14 cellular contexts compared by ENCODE assay signal in the genomic region with DNA sequence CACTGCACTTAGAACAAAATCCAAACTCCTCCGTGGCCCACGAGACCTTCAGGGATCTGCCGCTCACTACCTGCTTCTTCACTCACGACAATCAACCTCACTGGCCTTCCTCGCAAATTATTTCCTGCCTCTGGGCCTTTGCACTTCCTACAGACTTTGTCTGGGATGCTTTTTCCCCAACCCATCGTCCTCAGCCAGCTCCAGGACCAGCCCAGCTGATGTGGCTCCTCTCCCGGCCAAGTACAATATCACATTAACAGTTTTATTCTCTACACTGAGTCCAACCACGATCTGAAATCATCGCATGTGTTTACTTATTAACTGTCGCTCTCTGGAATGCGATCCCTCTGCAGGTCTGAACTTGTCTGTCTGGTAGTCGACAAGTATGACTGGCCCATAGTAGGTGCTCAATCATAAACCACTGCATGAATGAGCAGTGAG. TPM values are rescaled to one million over a fixed set of nuclear protein-coding genes. Genes with fewer than 3 reads are reported as not detected.
DNase-seq lines count a peak whose midpoint lies in the region; ATAC-seq and TF ChIP-seq lines count a peak whose summit lies in the region.
"Had no signal": no experiment of that assay in that cellular context is flagged by ENCODE, and none has a peak within 500 bp of the region (broad histone marks: within the 10 kb centered on the region; RNA-seq: fewer than 3 reads in every experiment).

No MANE protein-coding gene starts in this region.

- TF ChIP-seq RAD21 in neural cell (conservative IDR thresholded peaks at IDR 0.05): no peak

- intact Hi-C loops in Panc1 (cut with micrococcal nuclease; ENCODE audit: unreplicated experiment): no loop called here

- H4K20me1 ChIP-seq in neural cell (ENCODE audit: insufficient read depth): no peaks in the 10 kb centered on the region

- H3K9me3 ChIP-seq in Panc1 (ENCODE audit: control insufficient read depth, insufficient read depth, low read depth, low read length): no peaks in the 10 kb centered on the region
- no peaks in the 10 kb centered on the region for H3K9me3 ChIP-seq in neural cell (ENCODE audit: low read length)

- H3K36me3 ChIP-seq in Panc1 (ENCODE audit: control insufficient read depth, insufficient read depth, low read length) (no peaks in the 10 kb centered on the region), neural cell (ENCODE audit: insufficient read depth, low read length) (no peaks in the 10 kb centered on the region)

- no peaks in the 10 kb centered on the region for H3F3A ChIP-seq in neural cell (ENCODE audit: insufficient read depth, low read length, poor library complexity, severe bottlenecking)

- no peak for TF ChIP-seq EP300 in neural cell (conservative IDR thresholded peaks at IDR 0.05; ENCODE audit: poor library complexity, severe bottlenecking)

- H3K4me3 ChIP-seq in Panc1 (ENCODE audit: low read depth in 2 of 2, low read length in 2 of 2) (no peak overlapping the region), neural cell (ENCODE audit: low read length) (no peak overlapping the region)

- DNase-seq in ELF-1 (ENCODE audit: low read depth, low spot score): peak; percentile 27
- no peak for DNase-seq in Panc1 (ENCODE audit: low read depth, low spot score)
- peak; percentile 39 for DNase-seq in epithelial cell of prostate (ENCODE audit: low read depth, low spot score)
- DNase-seq in NCI-H524 (lab: John Stamatoyannopoulos, UW): no peak
- DNase-seq in NCI-H82 treated with DMSO at 0.1 percent for 48 hours (lab: John Stamatoyannopoulos, UW; ENCODE audit: unreplicated experiment): no peak
- no peak for DNase-seq in NCI-H187 treated with DMSO at 0.1 percent for 48 hours (lab: John Stamatoyannopoulos, UW)
- no peak for DNase-seq in inferior parietal cortex (ENCODE audit: extremely low spot score)
- DNase-seq: activated CD4-positive, alpha-beta T cell treated with anti-CD3 and anti-CD28 coated beads for 36 hours; activated effector memory CD4-positive, alpha-beta T cell treated with anti-CD3 and anti-CD28 coated beads, Interleukin-2, amount 50 U/mL, for 16 hours; cortex of kidney; NCI-H1930; RPMI8226; stimulated activated naive CD4-positive, alpha-beta T cell treated with Interleukin-2 at 50 U/mL for 16 hours had no signal

- peaks cover 13% of the 10 kb centered on the region; the same call in 1 of the 2 replicates for H3K4me1 ChIP-seq in Panc1 (ENCODE audit: control insufficient read depth, insufficient read depth, low read length)

- no peaks in the 10 kb centered on the region for H3K79me2 ChIP-seq in neural cell (replicated peaks; ENCODE audit: insufficient read depth, low read length)

- no peak overlapping the region for H3K9ac ChIP-seq in neural cell (ENCODE audit: low read length)

- H2AFZ ChIP-seq in neural cell (ENCODE audit: low read depth, low read length): no peak overlapping the region

- in situ Hi-C loops in Panc1 (cut with HindIII; ENCODE audit: low pct_unique_long_range_greater_than_20kb, low sequenced_read_pairs): no loop called here

- TF ChIP-seq CTCF in Panc1 (IDR thresholded peaks at IDR 0.05) (no peak), neural cell (IDR thresholded peaks at IDR 0.05; ENCODE audit: poor library complexity, severe bottlenecking) (no peak)

- no peaks in the 10 kb centered on the region for H3K9me2 ChIP-seq in neural cell (ENCODE audit: insufficient read depth, low read length)

- BruUV-seq in Panc1 (replicated peaks; lab: Mats Ljungman, UMichigan): no TSS peak

- no peaks in the 10 kb centered on the region for H3K27me3 ChIP-seq in Panc1 (ENCODE audit: control insufficient read depth, insufficient read depth, low read length)
- H3K27me3 ChIP-seq in neural cell (ENCODE audit: insufficient read depth, low read depth, low read length): no peaks in the 10 kb centered on the region

- POLR2A ChIA-PET in Panc1 (lab: Charles Lee): interaction anchor here (0.6 kb wide), 1 partner anchor 209 kb away, joined by 3 read pairs; no protein-coding TSS in a partner anchor

- H3K27ac ChIP-seq in Panc1 (ENCODE audit: low read length) (no peak overlapping the region), epithelial cell of prostate (no peak overlapping the region), neural cell (ENCODE audit: low read length) (peak overlapping the region; percentile 20)

- peak; percentile 37; the same call in 1 of the 2 replicates for ATAC-seq in Panc1
- ATAC-seq: activated CD4-positive, alpha-beta T cell treated with anti-CD3 and anti-CD28 coated beads for 36 hours had no signal

- CTCF ChIA-PET in Panc1 (lab: Charles Lee): no interaction called here

- H3K4me2 ChIP-seq in neural cell (ENCODE audit: low read length): no peak overlapping the region

TF ChIP-seq in neural cell, 6 proteins besides CTCF, POLR2A, EP300 and RAD21:
- no peak for TF ChIP-seq MXI1 (conservative IDR thresholded peaks at IDR 0.05; ENCODE audit: poor library complexity, severe bottlenecking)
- TF ChIP-seq EZH2 (IDR thresholded peaks at IDR 0.05; ENCODE audit: borderline replicate concordance, insufficient read depth, low read length, poor library complexity, severe bottlenecking): no peak
- no peak for TF ChIP-seq TAF1 (IDR thresholded peaks at IDR 0.05; ENCODE audit: low read depth)
- no peak for TF ChIP-seq SMC3 (conservative IDR thresholded peaks at IDR 0.05; ENCODE audit: poor library complexity)
- TF ChIP-seq, protein P1, sequence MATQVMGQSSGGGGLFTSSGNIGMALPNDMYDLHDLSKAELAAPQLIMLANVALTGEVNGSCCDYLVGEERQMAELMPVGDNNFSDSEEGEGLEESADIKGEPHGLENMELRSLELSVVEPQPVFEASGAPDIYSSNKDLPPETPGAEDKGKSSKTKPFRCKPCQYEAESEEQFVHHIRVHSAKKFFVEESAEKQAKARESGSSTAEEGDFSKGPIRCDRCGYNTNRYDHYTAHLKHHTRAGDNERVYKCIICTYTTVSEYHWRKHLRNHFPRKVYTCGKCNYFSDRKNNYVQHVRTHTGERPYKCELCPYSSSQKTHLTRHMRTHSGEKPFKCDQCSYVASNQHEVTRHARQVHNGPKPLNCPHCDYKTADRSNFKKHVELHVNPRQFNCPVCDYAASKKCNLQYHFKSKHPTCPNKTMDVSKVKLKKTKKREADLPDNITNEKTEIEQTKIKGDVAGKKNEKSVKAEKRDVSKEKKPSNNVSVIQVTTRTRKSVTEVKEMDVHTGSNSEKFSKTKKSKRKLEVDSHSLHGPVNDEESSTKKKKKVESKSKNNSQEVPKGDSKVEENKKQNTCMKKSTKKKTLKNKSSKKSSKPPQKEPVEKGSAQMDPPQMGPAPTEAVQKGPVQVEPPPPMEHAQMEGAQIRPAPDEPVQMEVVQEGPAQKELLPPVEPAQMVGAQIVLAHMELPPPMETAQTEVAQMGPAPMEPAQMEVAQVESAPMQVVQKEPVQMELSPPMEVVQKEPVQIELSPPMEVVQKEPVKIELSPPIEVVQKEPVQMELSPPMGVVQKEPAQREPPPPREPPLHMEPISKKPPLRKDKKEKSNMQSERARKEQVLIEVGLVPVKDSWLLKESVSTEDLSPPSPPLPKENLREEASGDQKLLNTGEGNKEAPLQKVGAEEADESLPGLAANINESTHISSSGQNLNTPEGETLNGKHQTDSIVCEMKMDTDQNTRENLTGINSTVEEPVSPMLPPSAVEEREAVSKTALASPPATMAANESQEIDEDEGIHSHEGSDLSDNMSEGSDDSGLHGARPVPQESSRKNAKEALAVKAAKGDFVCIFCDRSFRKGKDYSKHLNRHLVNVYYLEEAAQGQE (IDR thresholded peaks at IDR 0.05; ENCODE audit: borderline replicate concordance): no peak
- TF ChIP-seq POLR2AphosphoS5 (IDR thresholded peaks at IDR 0.05): no peak

RNA-seq across cellular contexts. Expression of a gene that starts 28.0 kb away (rescaled TPM):
- 0.80 TPM for total RNA-seq in Panc1 (2021; ENCODE audit: unreplicated experiment)
- polyA plus RNA-seq in Panc1 (2012; ENCODE audit: insufficient read length): 1.6 TPM
- 6.6 and 8.1 TPM in 2 replicates for polyA plus RNA-seq in neural cell
- 11.9 TPM in 2 replicates for polyA minus RNA-seq in neural cell

RNA-seq across cellular contexts. Expression of a gene that starts 32.8 kb away (rescaled TPM):
- 24.3 TPM for total RNA-seq in Panc1 (2021; ENCODE audit: unreplicated experiment)
- 43.5 TPM for polyA plus RNA-seq in Panc1 (2012; ENCODE audit: insufficient read length)
- polyA plus RNA-seq in neural cell: 42.1 and 44.8 TPM in 2 replicates
- polyA minus RNA-seq in neural cell: 22.6 and 28.5 TPM in 2 replicates

RNA-seq across cellular contexts. Expression of a gene that starts 44.7 kb away (rescaled TPM):
- 42.5 TPM for total RNA-seq in Panc1 (2021; ENCODE audit: unreplicated experiment)
- 39.8 TPM for polyA plus RNA-seq in Panc1 (2012; ENCODE audit: insufficient read length)
- 48.6 and 54.4 TPM in 2 replicates for polyA plus RNA-seq in neural cell
- polyA minus RNA-seq in neural cell: 28.4 and 31.9 TPM in 2 replicates

RNA-seq across cellular contexts. Expression of a gene that starts 57.7 kb away (rescaled TPM):
- 1.4 TPM for total RNA-seq in Panc1 (2021; ENCODE audit: unreplicated experiment)
- 0.96 TPM for polyA plus RNA-seq in Panc1 (2012; ENCODE audit: insufficient read length)
- polyA plus RNA-seq in neural cell: 1.7 and 2.8 TPM in 2 replicates
- polyA minus RNA-seq in neural cell: 3.8 and 6.1 TPM in 2 replicates

Comparison
In these comparisons a context has a peak if more than half of its experiments do, and no peak if none do; other contexts are left out.
1. DNase-seq: peak in ELF-1 (single experiment) and epithelial cell of prostate (single experiment); none in Panc1 (single experiment), NCI-H524 (0 of 2), NCI-H82 treated with DMSO at 0.1 percent for 48 hours (single experiment), NCI-H187 treated with DMSO at 0.1 percent for 48 hours (single experiment) and inferior parietal cortex (single experiment).